Comparison of ENCODE assay signal across 1 cellular context in the genomic region with DNA sequence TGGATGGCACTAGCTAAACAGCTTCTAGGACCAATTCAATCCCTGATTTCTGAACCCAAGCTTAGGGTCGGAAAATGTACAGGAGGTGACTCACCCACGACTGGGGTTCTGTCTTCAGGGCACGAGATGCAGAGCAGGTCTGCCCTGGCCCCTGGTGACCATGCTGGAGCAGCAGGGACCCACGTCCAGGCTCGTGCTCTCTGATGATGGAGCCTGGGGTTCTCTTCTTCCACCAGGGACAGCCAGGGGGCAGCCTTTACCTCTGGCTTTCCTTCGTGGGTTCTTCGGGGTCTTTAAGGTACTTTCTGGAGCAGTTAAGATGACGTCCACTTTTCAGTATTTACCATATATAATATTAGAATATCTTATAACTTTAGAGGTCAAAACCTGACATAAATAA.
TF ChIP-seq lines count a peak whose summit lies in the region.

No MANE protein-coding gene starts in this region.

TF ChIP-seq in HepG2, 621 proteins besides CTCF, POLR2A, EP300 and RAD21:
- TF ChIP-seq STAG1 (CRISPR knock-in tag; IDR thresholded peaks at IDR 0.05) (peak; percentile 52), SMC3 (IDR thresholded peaks at IDR 0.05; ENCODE audit: low read length) (peak; percentile 24; the same call in 1 of the 2 replicates), SP5 (CRISPR knock-in tag; IDR thresholded peaks at IDR 0.05; ENCODE audit: borderline replicate concordance, low read depth) (no peak), ZNF777 (CRISPR knock-in tag; IDR thresholded peaks at IDR 0.05) (peak; percentile 60; the same call in 1 of the 2 replicates), RAD51 (IDR thresholded peaks at IDR 0.05; ENCODE audit: borderline replicate concordance) (no peak), ZNF17 (CRISPR knock-in tag; IDR thresholded peaks at IDR 0.05) (no peak), ZMYM2 (CRISPR knock-in tag; IDR thresholded peaks at IDR 0.05) (no peak), NCOR1 (IDR thresholded peaks at IDR 0.05; ENCODE audit: borderline replicate concordance, low read length) (no peak), ZNF263 (CRISPR knock-in tag; IDR thresholded peaks at IDR 0.05) (peak; percentile 65), KLF16 (CRISPR knock-in tag; IDR thresholded peaks at IDR 0.05) (no peak), ZNF678 (CRISPR knock-in tag; IDR thresholded peaks at IDR 0.05) (no peak), ZNF629 (CRISPR knock-in tag; conservative IDR thresholded peaks at IDR 0.05) (no peak), ZSCAN12 (CRISPR knock-in tag; IDR thresholded peaks at IDR 0.05) (no peak), RARG (CRISPR knock-in tag; IDR thresholded peaks at IDR 0.05; ENCODE audit: low read depth) (no peak), ZNF772 (CRISPR knock-in tag; IDR thresholded peaks at IDR 0.05) (no peak), ZNF274 (CRISPR knock-in tag; IDR thresholded peaks at IDR 0.05) (no peak), ZNF430 (CRISPR knock-in tag; IDR thresholded peaks at IDR 0.05) (no peak)
- TF ChIP-seq, protein P1, sequence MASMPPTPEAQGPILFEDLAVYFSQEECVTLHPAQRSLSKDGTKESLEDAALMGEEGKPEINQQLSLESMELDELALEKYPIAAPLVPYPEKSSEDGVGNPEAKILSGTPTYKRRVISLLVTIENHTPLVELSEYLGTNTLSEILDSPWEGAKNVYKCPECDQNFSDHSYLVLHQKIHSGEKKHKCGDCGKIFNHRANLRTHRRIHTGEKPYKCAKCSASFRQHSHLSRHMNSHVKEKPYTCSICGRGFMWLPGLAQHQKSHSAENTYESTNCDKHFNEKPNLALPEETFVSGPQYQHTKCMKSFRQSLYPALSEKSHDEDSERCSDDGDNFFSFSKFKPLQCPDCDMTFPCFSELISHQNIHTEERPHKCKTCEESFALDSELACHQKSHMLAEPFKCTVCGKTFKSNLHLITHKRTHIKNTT (CRISPR knock-in tag; IDR thresholded peaks at IDR 0.05) = no peak
- TF ChIP-seq, protein P2, sequence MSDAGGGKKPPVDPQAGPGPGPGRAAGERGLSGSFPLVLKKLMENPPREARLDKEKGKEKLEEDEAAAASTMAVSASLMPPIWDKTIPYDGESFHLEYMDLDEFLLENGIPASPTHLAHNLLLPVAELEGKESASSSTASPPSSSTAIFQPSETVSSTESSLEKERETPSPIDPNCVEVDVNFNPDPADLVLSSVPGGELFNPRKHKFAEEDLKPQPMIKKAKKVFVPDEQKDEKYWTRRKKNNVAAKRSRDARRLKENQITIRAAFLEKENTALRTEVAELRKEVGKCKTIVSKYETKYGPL (CRISPR knock-in tag; IDR thresholded peaks at IDR 0.05) = no peak
- TF ChIP-seq, protein P3, sequence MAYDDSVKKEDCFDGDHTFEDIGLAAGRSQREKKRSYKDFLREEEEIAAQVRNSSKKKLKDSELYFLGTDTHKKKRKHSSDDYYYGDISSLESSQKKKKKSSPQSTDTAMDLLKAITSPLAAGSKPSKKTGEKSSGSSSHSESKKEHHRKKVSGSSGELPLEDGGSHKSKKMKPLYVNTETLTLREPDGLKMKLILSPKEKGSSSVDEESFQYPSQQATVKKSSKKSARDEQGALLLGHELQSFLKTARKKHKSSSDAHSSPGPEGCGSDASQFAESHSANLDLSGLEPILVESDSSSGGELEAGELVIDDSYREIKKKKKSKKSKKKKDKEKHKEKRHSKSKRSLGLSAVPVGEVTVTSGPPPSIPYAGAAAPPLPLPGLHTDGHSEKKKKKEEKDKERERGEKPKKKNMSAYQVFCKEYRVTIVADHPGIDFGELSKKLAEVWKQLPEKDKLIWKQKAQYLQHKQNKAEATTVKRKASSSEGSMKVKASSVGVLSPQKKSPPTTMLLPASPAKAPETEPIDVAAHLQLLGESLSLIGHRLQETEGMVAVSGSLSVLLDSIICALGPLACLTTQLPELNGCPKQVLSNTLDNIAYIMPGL (CRISPR knock-in tag; IDR thresholded peaks at IDR 0.05; ENCODE audit: borderline replicate concordance in 1 of 2, low read depth in 1 of 2) = 0 out of 4 replicates have a peak, but pooled peaks of 1 of the 2 experiments have one; percentile 31
- TF ChIP-seq, protein P4, sequence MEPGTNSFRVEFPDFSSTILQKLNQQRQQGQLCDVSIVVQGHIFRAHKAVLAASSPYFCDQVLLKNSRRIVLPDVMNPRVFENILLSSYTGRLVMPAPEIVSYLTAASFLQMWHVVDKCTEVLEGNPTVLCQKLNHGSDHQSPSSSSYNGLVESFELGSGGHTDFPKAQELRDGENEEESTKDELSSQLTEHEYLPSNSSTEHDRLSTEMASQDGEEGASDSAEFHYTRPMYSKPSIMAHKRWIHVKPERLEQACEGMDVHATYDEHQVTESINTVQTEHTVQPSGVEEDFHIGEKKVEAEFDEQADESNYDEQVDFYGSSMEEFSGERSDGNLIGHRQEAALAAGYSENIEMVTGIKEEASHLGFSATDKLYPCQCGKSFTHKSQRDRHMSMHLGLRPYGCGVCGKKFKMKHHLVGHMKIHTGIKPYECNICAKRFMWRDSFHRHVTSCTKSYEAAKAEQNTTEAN (CRISPR knock-in tag; conservative IDR thresholded peaks at IDR 0.05) = no peak
